ENCODE assay signal across 31 cellular contexts in genomic region chr2:7373156-7373555, GRCh38.
"Had no signal": no experiment of that assay in that cellular context is flagged by ENCODE, and none has a peak within 500 bp of the region (broad histone marks: within the 10 kb centered on the region; RNA-seq: fewer than 3 reads in every experiment).

No MANE protein-coding gene starts in this region.

- H3K36me3 ChIP-seq: esophagus squamous epithelium, gastroesophageal sphincter, heart right ventricle, WERI-Rb-1 had no signal

- H3K9me3 Mint-ChIP-seq: effector memory CD8-positive, alpha-beta T cell had no signal

- H3K4me3 Mint-ChIP-seq: activated B cell treated with CpG ODN at 0.5 μM for 24 hours; activated CD4-positive, alpha-beta memory T cell treated with anti-CD3 and anti-CD28 coated beads for 36 hours; activated CD4-positive, alpha-beta T cell treated with anti-CD3 and anti-CD28 coated beads for 36 hours; activated CD4-positive, alpha-beta T cell treated with anti-CD3 and anti-CD28 coated beads, Interleukin-2, amount 10 ng/mL, durations not matched to agents 24 days and 14 days; activated CD8-positive, alpha-beta memory T cell treated with anti-CD3 and anti-CD28 coated beads, Interleukin-2, amount 10 ng/mL, durations not matched to agents 7 days and 5 days; activated CD8-positive, alpha-beta T cell treated with anti-CD3 and anti-CD28 coated beads, Interleukin-2, amount 10 ng/mL, durations not matched to agents 7 days and 5 days; activated naive CD8-positive, alpha-beta T cell; activated T-helper 17 cell treated with anti-CD3 and anti-CD28 coated beads, Interleukin-2, amount 50 U/mL, for 72 hours; effector memory CD8-positive, alpha-beta T cell; T-helper 17 cell; T-helper 2 cell treated with Interferon-gamma antibody and Interleukin-4, amounts not matched to agents 5 μg/mL and 100 μg/mL, for 36 hours had no signal

- H3K36me3 Mint-ChIP-seq: activated CD4-positive, alpha-beta memory T cell treated with anti-CD3 and anti-CD28 coated beads for 36 hours; activated CD8-positive, alpha-beta memory T cell treated with anti-CD3 and anti-CD28 coated beads, Interleukin-2, amount 10 ng/mL, durations not matched to agents 7 days and 5 days had no signal

- H3K27me3 ChIP-seq: esophagus squamous epithelium, gastroesophageal sphincter, heart right ventricle had no signal

- H3K27ac ChIP-seq: esophagus squamous epithelium, gastroesophageal sphincter, heart right ventricle, WERI-Rb-1 had no signal

- H3K4me3 ChIP-seq: esophagus squamous epithelium, gastroesophageal sphincter, heart right ventricle had no signal

- H3K4me1 Mint-ChIP-seq: activated B cell treated with CpG ODN at 0.5 μM for 24 hours; activated CD4-positive, alpha-beta T cell treated with anti-CD3 and anti-CD28 coated beads for 36 hours; activated CD4-positive, alpha-beta T cell treated with anti-CD3 and anti-CD28 coated beads, Interleukin-2, amount 10 ng/mL, durations not matched to agents 24 days and 14 days; activated CD8-positive, alpha-beta memory T cell treated with anti-CD3 and anti-CD28 coated beads, Interleukin-2, amount 10 ng/mL, durations not matched to agents 7 days and 5 days; activated T-helper 17 cell treated with anti-CD3 and anti-CD28 coated beads, Interleukin-2, amount 50 U/mL, for 72 hours; T-helper 17 cell had no signal

- DNase-seq: activated B cell treated with CpG ODN at 0.5 μM for 24 hours; activated CD4-positive, alpha-beta memory T cell treated with anti-CD3 and anti-CD28 coated beads for 36 hours; activated CD4-positive, alpha-beta T cell treated with anti-CD3 and anti-CD28 coated beads for 36 hours; activated CD4-positive, alpha-beta T cell treated with anti-CD3 and anti-CD28 coated beads, Interleukin-2, amount 10 ng/mL, durations not matched to agents 24 days and 14 days; activated CD8-positive, alpha-beta memory T cell treated with anti-CD3 and anti-CD28 coated beads, Interleukin-2, amount 10 ng/mL, durations not matched to agents 7 days and 5 days; activated CD8-positive, alpha-beta memory T cell treated with anti-CD3 and anti-CD28 coated beads, Interleukin-2, amount 50 U/mL, for 4 hours; activated CD8-positive, alpha-beta T cell treated with anti-CD3 and anti-CD28 coated beads, Interleukin-2, amount 10 ng/mL, durations not matched to agents 7 days and 5 days; activated effector memory CD4-positive, alpha-beta T cell treated with Interleukin-2 at 50 U/mL for 16 hours; activated gamma-delta T cell treated with Interleukin-2 at 50 U/mL for 16 hours; activated naive CD4-positive, alpha-beta T cell treated with anti-CD3 and anti-CD28 coated beads, Interleukin-2, amount 50 U/mL, for 16 hours; activated naive CD4-positive, alpha-beta T cell treated with Interleukin-2 at 50 U/mL for 16 hours; activated T-cell treated with anti-CD3 and anti-CD28 coated beads, Interleukin-2, amount 50 U/mL, for 1 hour; amniotic stem cell; anterior cingulate cortex; cortex of kidney; dermis blood vessel endothelial cell; effector CD4-positive, alpha-beta T cell; effector memory CD8-positive, alpha-beta T cell; erythroblast; esophagus squamous epithelium; foreskin melanocyte; heart right ventricle; T-helper 1 cell; T-helper 17 cell; T1000; WERI-Rb-1 had no signal

- H3K27ac Mint-ChIP-seq: activated B cell treated with CpG ODN at 0.5 μM for 24 hours; activated CD4-positive, alpha-beta memory T cell treated with anti-CD3 and anti-CD28 coated beads for 36 hours; activated CD4-positive, alpha-beta T cell treated with anti-CD3 and anti-CD28 coated beads for 36 hours; activated CD4-positive, alpha-beta T cell treated with anti-CD3 and anti-CD28 coated beads, Interleukin-2, amount 10 ng/mL, durations not matched to agents 24 days and 14 days; activated CD8-positive, alpha-beta memory T cell treated with anti-CD3 and anti-CD28 coated beads, Interleukin-2, amount 10 ng/mL, durations not matched to agents 7 days and 5 days; activated CD8-positive, alpha-beta T cell treated with anti-CD3 and anti-CD28 coated beads, Interleukin-2, amount 10 ng/mL, durations not matched to agents 7 days and 5 days; activated naive CD8-positive, alpha-beta T cell; activated T-helper 17 cell treated with anti-CD3 and anti-CD28 coated beads, Interleukin-2, amount 50 U/mL, for 72 hours; effector memory CD8-positive, alpha-beta T cell; T-helper 17 cell; T-helper 2 cell treated with Interferon-gamma antibody and Interleukin-4, amounts not matched to agents 5 μg/mL and 100 μg/mL, for 36 hours had no signal

- ATAC-seq: activated CD4-positive, alpha-beta T cell treated with anti-CD3 and anti-CD28 coated beads for 36 hours; activated CD4-positive, CD25-positive, alpha-beta regulatory T cell treated with anti-CD3 and anti-CD28 coated beads, Interleukin-2, amount 50 U/mL, for 24 hours; activated CD8-positive, alpha-beta memory T cell treated with anti-CD3 and anti-CD28 coated beads, Interleukin-2, amount 10 ng/mL, durations not matched to agents 7 days and 5 days; activated CD8-positive, alpha-beta T cell treated with anti-CD3 and anti-CD28 coated beads, Interleukin-2, amount 10 ng/mL, durations not matched to agents 7 days and 5 days; activated T-helper 17 cell treated with anti-CD3 and anti-CD28 coated beads, Interleukin-2, amount 50 U/mL, for 72 hours; effector memory CD8-positive, alpha-beta T cell; gastroesophageal sphincter; heart right ventricle; T-helper 17 cell had no signal

- H3K4me1 ChIP-seq: gastroesophageal sphincter had no signal

- H3K27me3 Mint-ChIP-seq: activated CD4-positive, alpha-beta T cell treated with anti-CD3 and anti-CD28 coated beads for 36 hours had no signal
